In genomic region chr10:23439452-23439919, GRCh38 we compare ENCODE assay signal across 8 cellular contexts. TPM values are rescaled to one million over a fixed set of nuclear protein-coding genes. Genes with fewer than 3 reads are reported as not detected.
DNase-seq lines count a peak whose midpoint lies in the region; ATAC-seq, FAIRE-seq and TF ChIP-seq lines count a peak whose summit lies in the region.

No MANE protein-coding gene starts in this region.

- peak in 2 of 3 experiments; percentile 9 to 13 for DNase-seq in activated CD8-positive, alpha-beta memory T cell treated with anti-CD3 and anti-CD28 coated beads for 48 hours (ENCODE audit: low read depth in 2 of 3, low spot score in 2 of 3)
- no peak for DNase-seq in activated CD8-positive, alpha-beta memory T cell treated with anti-CD3 and anti-CD28 coated beads for 24 hours
- DNase-seq in RPMI8226 (peak; percentile 19), H1 (ENCODE audit: low read depth in 1 of 2, low spot score in 2 of 2) (no peak), neuronal stem cell (ENCODE audit: low spot score) (peak; percentile 15), SKM-1 (lab: John Stamatoyannopoulos, UW; ENCODE audit: unreplicated experiment) (no peak), dedifferentiated amniotic fluid mesenchymal stem cell (ENCODE audit: extremely low spot score) (no peak)

- H3K4ac ChIP-seq in H1 (replicated peaks; ENCODE audit: insufficient read length, low read depth, low read length) = no peak overlapping the region
- H3K4ac ChIP-seq in neuronal stem cell (ENCODE audit: low read length) = no peak overlapping the region

- no peak overlapping the region for H3K18ac ChIP-seq in H1 (ENCODE audit: extremely low read depth, low read length)
- peak overlapping the region; percentile 92 for H3K18ac ChIP-seq in neuronal stem cell (ENCODE audit: low read length)

- H3K23ac ChIP-seq in H1 (ENCODE audit: insufficient read length) = no peak overlapping the region
- peak overlapping the region; percentile 20 for H3K23ac ChIP-seq in neuronal stem cell (ENCODE audit: low read depth, low read length, poor library complexity)

- H3K36me3 ChIP-seq in H1 (ENCODE audit: control insufficient read depth in 2 of 4, insufficient read depth in 4 of 4, low read length in 3 of 4) (no peaks in the 10 kb centered on the region), neuronal stem cell (replicated peaks in 1 of 2; ENCODE audit: control insufficient read depth in 2 of 2, insufficient read depth in 2 of 2, low read length in 2 of 2) (no peaks in the 10 kb centered on the region)

- H3K4me3 ChIP-seq in H1 (ENCODE audit: extremely low read depth in 1 of 4, insufficient read depth in 2 of 4, low read depth in 3 of 4, low read length in 4 of 4) = peak overlapping the region; percentile 69 to 81 (median 74)
- H3K4me3 ChIP-seq in neuronal stem cell (ENCODE audit: low read length in 2 of 2) = peak overlapping the region; percentile 53 to 98

- H2BK12ac ChIP-seq in H1 (ENCODE audit: low read depth, low read length) (no peak overlapping the region), neuronal stem cell (ENCODE audit: low read length) (no peak overlapping the region)

- H3K4me1 ChIP-seq in H1 (replicated peaks in 1 of 4; ENCODE audit: control insufficient read depth in 3 of 4, insufficient read depth in 4 of 4, low read length in 3 of 4) = peaks cover 0 to 6% (median 3%) of the 10 kb centered on the region in 4 experiments; a peak in 5 of 7 replicates
- H3K4me1 ChIP-seq in neuronal stem cell (ENCODE audit: control insufficient read depth in 2 of 2, insufficient read depth in 1 of 2, low read depth in 1 of 2, low read length in 2 of 2) = peaks cover 4% of the 10 kb centered on the region in 2 donors

- H4K91ac ChIP-seq in H1 (replicated peaks; ENCODE audit: insufficient read length, low read length) = no peak overlapping the region
- no peak overlapping the region for H4K91ac ChIP-seq in neuronal stem cell (ENCODE audit: low read depth, low read length, poor library complexity)

- no peak for TF ChIP-seq POLR2A in H1 (IDR thresholded peaks at IDR 0.05; ENCODE audit: control extremely low read depth in 1 of 2, low read depth in 2 of 2, low read length in 2 of 2)

- no peaks in the 10 kb centered on the region for H3K9me3 ChIP-seq in H1 (ENCODE audit: insufficient read depth in 2 of 2, low read depth in 1 of 2, low read length in 1 of 2)
- H3K9me3 ChIP-seq in neuronal stem cell (replicated peaks in 1 of 2; ENCODE audit: control insufficient read depth in 2 of 2, insufficient read depth in 1 of 2, low read depth in 1 of 2, low read length in 2 of 2) = no peaks in the 10 kb centered on the region

- H4K8ac ChIP-seq in H1 (ENCODE audit: extremely low read depth, insufficient read depth, low read length) (peak overlapping the region; percentile 79), neuronal stem cell (ENCODE audit: low read depth, low read length) (no peak overlapping the region)

- no peak for TF ChIP-seq CTCF in H1 (IDR thresholded peaks at IDR 0.05; ENCODE audit: control extremely low read depth in 1 of 3, insufficient read depth in 1 of 3, low read depth in 1 of 3, low read length in 3 of 3)

- H3K56ac ChIP-seq in H1 (replicated peaks; ENCODE audit: insufficient read length, low read depth, low read length) = no peak overlapping the region

- no peak overlapping the region for H2AK5ac ChIP-seq in H1 (ENCODE audit: low read depth, low read length)
- H2AK5ac ChIP-seq in neuronal stem cell (ENCODE audit: low read depth, low read length) = no peak overlapping the region

- no peak for TF ChIP-seq RAD21 in H1 (IDR thresholded peaks at IDR 0.05 in 1 of 2, conservative IDR thresholded peaks at IDR 0.05 in 1 of 2; ENCODE audit: low read depth in 2 of 2, low read length in 2 of 2)

- no peak for TF ChIP-seq EP300 in H1 (IDR thresholded peaks at IDR 0.05; ENCODE audit: borderline replicate concordance in 1 of 2, low read depth in 2 of 2, low read length in 2 of 2)

- no peak overlapping the region for H2AFZ ChIP-seq in H1 (ENCODE audit: low read length)
- peak overlapping the region; percentile 89 for H2AFZ ChIP-seq in neuronal stem cell (ENCODE audit: low read length)

- POLR2A ChIA-PET in H1 (lab: Charles Lee; ENCODE audit: partially characterized antibody) = interaction anchor here (1.1 to 1.8 kb wide), 2 partner anchors 29 to 95 kb away, joined by 4 read pairs; partner anchors contain the start of gene C10orf67

- H3K27ac ChIP-seq in H1 (ENCODE audit: low read depth, low read length) = no peak overlapping the region; the same call in 1 of the 2 replicates
- H3K27ac ChIP-seq in neuronal stem cell (replicated peaks; ENCODE audit: low read length) = peak overlapping the region; percentile 61

- ATAC-seq in HG02623 (IDR thresholded peaks at IDR 0.05; ENCODE audit: unreplicated experiment) = peak; percentile 11

- CTCF ChIA-PET in H1 (lab: Charles Lee; ENCODE audit: partially characterized antibody) = interaction anchor here (1.3 to 2.4 kb wide), 2 partner anchors 24 to 281 kb away, joined by 3 to 7 read pairs; no protein-coding TSS in a partner anchor

- H2BK15ac ChIP-seq in H1 (ENCODE audit: low read length) = no peak overlapping the region
- no peak overlapping the region for H2BK15ac ChIP-seq in neuronal stem cell (ENCODE audit: low read length)

- 0% methylated on average over 3 of the region's 74 CpGs; no CpG with 5 or more reads in 1 of the 2 experiments for WGBS in H1 (ENCODE audit: extremely low coverage in 1 of 2, insufficient coverage in 1 of 2, insufficient read length in 1 of 2, insufficient replicate concordance in 2 of 2, low coverage in 1 of 2, low lambda C conversion rate in 2 of 2, missing lambda C conversion rate in 1 of 2), 2 experiments
- WGBS in neuronal stem cell (ENCODE audit: extremely low coverage in 2 of 2, insufficient read length in 2 of 2, insufficient replicate concordance in 1 of 2), 2 donors = no CpG with 5 or more reads among the region's 74 CpGs

- H2BK120ac ChIP-seq in H1 (replicated peaks; ENCODE audit: low read depth, low read length) = no peak overlapping the region
- no peak overlapping the region for H2BK120ac ChIP-seq in neuronal stem cell (ENCODE audit: low read depth, low read length)

- H2BK5ac ChIP-seq in H1 (ENCODE audit: low read depth, low read length) (no peak overlapping the region), neuronal stem cell (ENCODE audit: low read length) (no peak overlapping the region)

- peaks cover 2 to 3% of the 10 kb centered on the region in 2 experiments for H4K20me1 ChIP-seq in H1 (replicated peaks in 1 of 2; ENCODE audit: control insufficient read depth in 1 of 2, insufficient read depth in 2 of 2, low read length in 2 of 2)

- no peak overlapping the region for H2BK20ac ChIP-seq in H1 (ENCODE audit: low read length)

- H3K27me3 ChIP-seq in H1 (replicated peaks in 1 of 4; ENCODE audit: control insufficient read depth in 3 of 4, extremely low read depth in 1 of 4, insufficient read depth in 3 of 4, low read length in 3 of 4) (peaks cover 0 to 3% (median 0%) of the 10 kb centered on the region in 4 experiments; a peak in 1 of 7 replicates), neuronal stem cell (ENCODE audit: control insufficient read depth in 3 of 3, insufficient read depth in 3 of 3, low read depth in 1 of 3, low read length in 3 of 3) (peaks cover 0 to 6% (median 0%) of the 10 kb centered on the region in 3 experiments)

- peaks cover 0 to 20% of the 10 kb centered on the region in 2 experiments; a peak in 2 of 4 replicates for H3K79me2 ChIP-seq in H1 (ENCODE audit: control insufficient read depth in 1 of 2, insufficient read depth in 2 of 2, low read length in 2 of 2)

- H3K9ac ChIP-seq in H1 (replicated peaks in 1 of 4; ENCODE audit: extremely low read depth in 1 of 4, low read depth in 3 of 4, low read length in 3 of 4) (peak overlapping the region in 3 of 4 experiments; percentile 48 to 87 (median 73); a peak in 5 of 7 replicates), neuronal stem cell (ENCODE audit: low read depth, low read length, poor library complexity) (peak overlapping the region; percentile 34)

- H3K4me2 ChIP-seq in H1 (ENCODE audit: insufficient read depth in 1 of 2, low read depth in 2 of 2, low read length in 2 of 2) (peak overlapping the region; percentile 83 to 91; a peak in 3 of 4 replicates), neuronal stem cell (ENCODE audit: insufficient read depth, low read length, poor library complexity, severe bottlenecking) (peak overlapping the region; percentile 77)

- H4K5ac ChIP-seq in H1 (ENCODE audit: insufficient read length, low read depth, low read length) = no peak overlapping the region

- FAIRE-seq in H1 (lab: Jason Lieb, UNC) = no peak

- H3K23me2 ChIP-seq in H1 (ENCODE audit: low read depth, low read length) = peaks cover 9% of the 10 kb centered on the region; the same call in 1 of the 2 replicates

- no peaks in the 10 kb centered on the region for H3K79me1 ChIP-seq in H1 (ENCODE audit: low read depth, low read length)
- H3K79me1 ChIP-seq in neuronal stem cell (ENCODE audit: low read depth, low read length) = peaks cover 2% of the 10 kb centered on the region

- H3K14ac ChIP-seq in H1 (ENCODE audit: insufficient read length) (no peak overlapping the region), neuronal stem cell (ENCODE audit: low read length) (peak overlapping the region; percentile 51)

TF ChIP-seq in H1, 55 proteins besides CTCF, POLR2A, EP300 and RAD21:
- TF ChIP-seq RXRA (IDR thresholded peaks at IDR 0.05; ENCODE audit: insufficient read depth, low read depth, low read length) (no peak), CTBP2 (IDR thresholded peaks at IDR 0.05; ENCODE audit: borderline replicate concordance, insufficient read depth, insufficient read length, low read length) (no peak), BACH1 (IDR thresholded peaks at IDR 0.05; ENCODE audit: low read length) (no peak), RBBP5 (IDR thresholded peaks at IDR 0.05; ENCODE audit: borderline replicate concordance, low read depth, low read length) (no peak), EZH2 (IDR thresholded peaks at IDR 0.05; ENCODE audit: low read depth, low read length, severe bottlenecking) (no peak), KDM1A (IDR thresholded peaks at IDR 0.05; ENCODE audit: borderline replicate concordance, low read length) (no peak), ZNF274 (IDR thresholded peaks at IDR 0.05; ENCODE audit: borderline replicate concordance, extremely low read depth, low read length) (no peak), SP2 (IDR thresholded peaks at IDR 0.05; ENCODE audit: low read length) (no peak), BRCA1 (IDR thresholded peaks at IDR 0.05; ENCODE audit: low read depth, low read length) (no peak)

RNA-seq across cellular contexts. Expression of gene OTUD1, which starts 0.6 kb away (rescaled TPM):
- total RNA-seq in H1 (2021; fragmentation: NEBNext Ultra II Directional; extraction: Animal tissue kit (Norgen Biotek cat#: 25700)) = 6.6 and 7.1 TPM in 2 replicates
- polyA plus RNA-seq in H1 (2011; rRNA removed) = 1.3 TPM in 2 replicates
- polyA plus RNA-seq in H1 (2011; cell fraction: cytosol; rRNA removed) = 1.8 TPM
- 1.0 TPM for polyA plus RNA-seq in H1 (2011; cell fraction: nucleus; rRNA removed)
- polyA plus RNA-seq in H1 (2012, experiment 1 of 2) = 2.3 to 2.5 TPM (median 2.4 TPM) in 4 replicates
- 2.0 TPM for polyA plus RNA-seq in H1 (2012, experiment 2 of 2)
- 2.5 TPM for polyA plus RNA-seq in H1 (2013, experiment 1 of 2)
- 2.7 TPM for polyA plus RNA-seq in H1 (2013, experiment 2 of 2)
- polyA minus RNA-seq in H1 (2011; rRNA and poly(A)+ RNA removed) = 1.6 and 3.0 TPM in 2 replicates
- 3.3 TPM for polyA minus RNA-seq in H1 (2011; cell fraction: cytosol; rRNA and poly(A)+ RNA removed)
- polyA minus RNA-seq in H1 (2011; cell fraction: nucleus; rRNA and poly(A)+ RNA removed) = 4.1 TPM
- polyA plus RNA-seq in neuronal stem cell (2013, experiment 1 of 2) = 4.2 TPM
- polyA plus RNA-seq in neuronal stem cell (2013, experiment 2 of 2) = 4.2 TPM

Comparison
In these comparisons a context has a peak if more than half of its experiments do, and no peak if none do; other contexts are left out.
1. DNase-seq: peak in activated CD8-positive, alpha-beta memory T cell treated with anti-CD3 and anti-CD28 coated beads for 48 hours (2 of 3), RPMI8226 (single experiment) and neuronal stem cell (single experiment); none in activated CD8-positive, alpha-beta memory T cell treated with anti-CD3 and anti-CD28 coated beads for 24 hours (single experiment), H1 (0 of 2), SKM-1 (single experiment) and dedifferentiated amniotic fluid mesenchymal stem cell (single experiment).